Comparison of ENCODE assay signal across 17 cellular contexts in genomic region chr14:79585845-79586244, GRCh38.
DNase-seq lines count a peak whose midpoint lies in the region; ATAC-seq and TF ChIP-seq lines count a peak whose summit lies in the region.
"Had no signal": no experiment of that assay in that cellular context is flagged by ENCODE, and none has a peak within 500 bp of the region (broad histone marks: within the 10 kb centered on the region; RNA-seq: fewer than 3 reads in every experiment).

No MANE protein-coding gene starts in this region.

- intact Hi-C loops in body of pancreas (cut with DNase I): no loop called here

- no peak overlapping the region for H3K4me3 ChIP-seq in ACC112 (ENCODE audit: low read depth, low read length)
- no peak overlapping the region for H3K4me3 ChIP-seq in body of pancreas
- H3K4me3 ChIP-seq: heart left ventricle, prostate gland had no signal

- H3K9me3 ChIP-seq in body of pancreas: no peaks in the 10 kb centered on the region
- H3K9me3 ChIP-seq: prostate gland had no signal

- DNase-seq in NCI-H2171 (lab: John Stamatoyannopoulos, UW) (peak; percentile 68), body of pancreas (peak in 2 of 4 donors; percentile 10 to 11), kidney tubule cell (ENCODE audit: low spot score) (peak; percentile 90), NCI-H748 (lab: John Stamatoyannopoulos, UW; ENCODE audit: unreplicated experiment) (no peak), DMS114 treated with DMSO at 0.1 percent for 48 hours (lab: John Stamatoyannopoulos, UW; ENCODE audit: unreplicated experiment) (no peak), dermis blood vessel endothelial cell (no peak)
- DNase-seq: activated CD4-positive, CD25-positive, alpha-beta regulatory T cell; activated naive CD4-positive, alpha-beta T cell treated with anti-CD3 and anti-CD28 coated beads, Interleukin-2, amount 10 ng/mL, durations not matched to agents 7 days and 5 days; COR-L47; heart left ventricle; Kasumi-1; NCI-H82; stimulated activated CD4-positive, alpha-beta T cell treated with anti-CD3 and anti-CD28 coated beads, Interleukin-1b, Interleukin-23, amount 100 ng/mL, for 48 hours had no signal

- no peak for TF ChIP-seq CTCF in body of pancreas (IDR thresholded peaks at IDR 0.05)

- ATAC-seq in body of pancreas (peak; percentile 91), HG03439 (IDR thresholded peaks at IDR 0.05; ENCODE audit: unreplicated experiment) (no peak)
- ATAC-seq: heart left ventricle had no signal

- TF ChIP-seq POLR2A in body of pancreas (IDR thresholded peaks at IDR 0.05): peak in 1 of 3 donors; percentile 24

- H3K36me3 ChIP-seq in ACC112 (ENCODE audit: insufficient read depth, low read length) (no peaks in the 10 kb centered on the region), body of pancreas (replicated peaks in 1 of 2; ENCODE audit: insufficient read depth in 1 of 2, low read depth in 2 of 2) (no peaks in the 10 kb centered on the region)
- H3K36me3 ChIP-seq: heart left ventricle, prostate gland had no signal

- no peaks in the 10 kb centered on the region for H3K27me3 ChIP-seq in ACC112 (ENCODE audit: insufficient read depth, low read length)
- H3K27me3 ChIP-seq in body of pancreas: no peaks in the 10 kb centered on the region

- H3K79me2 ChIP-seq in ACC112 (ENCODE audit: control insufficient read depth, insufficient read depth, low read length, unreplicated experiment): no peaks in the 10 kb centered on the region

- H2AFZ ChIP-seq in ACC112 (ENCODE audit: low read length, unreplicated experiment): no peak overlapping the region

- WGBS in body of pancreas, 2 donors: 36 to 42% methylated on average over 4 of the region's 4 CpGs

- peak overlapping the region; percentile 69 for H3K27ac ChIP-seq in ACC112 (ENCODE audit: low read depth, low read length)
- peak overlapping the region in 3 of 4 donors; percentile 9 to 70 (median 65) for H3K27ac ChIP-seq in body of pancreas
- H3K27ac ChIP-seq: heart left ventricle, prostate gland, RWPE1 had no signal

- peaks cover 58% of the 10 kb centered on the region for H3K4me1 ChIP-seq in ACC112 (ENCODE audit: control insufficient read depth, insufficient read depth, low read length, unreplicated experiment)
- H3K4me1 ChIP-seq in body of pancreas: no peaks in the 10 kb centered on the region
- H3K4me1 ChIP-seq: prostate gland had no signal

Comparison
In these comparisons a context has a peak if more than half of its experiments do, and no peak if none do; other contexts are left out.
1. DNase-seq: peak in NCI-H2171 (single experiment) and kidney tubule cell (single experiment); none in NCI-H748 (single experiment), DMS114 treated with DMSO at 0.1 percent for 48 hours (single experiment) and dermis blood vessel endothelial cell (single experiment).